ENCODE assay signal across 9 cellular contexts in the genomic region with DNA sequence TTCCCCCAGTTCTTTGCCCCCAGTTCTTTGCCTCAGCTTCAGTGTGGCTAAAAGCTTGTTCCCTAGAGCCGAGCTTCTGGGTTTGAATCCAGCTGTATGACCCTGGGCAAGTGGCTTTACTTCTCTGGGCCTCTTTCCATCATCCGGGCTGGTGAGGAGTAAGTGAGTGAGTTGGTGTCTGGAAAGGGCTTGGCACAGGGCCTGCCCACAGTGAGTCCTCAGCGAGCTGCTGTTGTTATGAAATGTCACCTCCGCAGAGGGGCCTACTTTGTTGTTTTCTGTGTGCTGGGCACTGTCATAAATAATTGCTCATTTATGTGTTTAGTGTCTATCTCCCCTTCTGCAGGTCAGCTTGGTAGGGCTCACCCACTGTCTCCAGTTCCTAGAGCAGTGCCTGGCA. TPM values are rescaled to one million over a fixed set of nuclear protein-coding genes. Genes with fewer than 3 reads are reported as not detected.
DNase-seq lines count a peak whose midpoint lies in the region; ATAC-seq, FAIRE-seq and TF ChIP-seq lines count a peak whose summit lies in the region.
"Had no signal": no experiment of that assay in that cellular context is flagged by ENCODE, and none has a peak within 500 bp of the region (broad histone marks: within the 10 kb centered on the region; RNA-seq: fewer than 3 reads in every experiment).

No MANE protein-coding gene starts in this region.

- no peak for TF ChIP-seq RAD21 in liver (IDR thresholded peaks at IDR 0.05)
- TF ChIP-seq RAD21 in HepG2 (CRISPR knock-in tag; IDR thresholded peaks at IDR 0.05) = no peak

- TF ChIP-seq CTCF in liver (IDR thresholded peaks at IDR 0.05; ENCODE audit: low read depth, low read length, missing input control) (no peak), HepG2 (CRISPR knock-in tag; IDR thresholded peaks at IDR 0.05) (no peak), type B pancreatic cell (conservative IDR thresholded peaks at IDR 0.05) (no peak)

- no TSS peak for BruUV-seq in HepG2 (replicated peaks; lab: Mats Ljungman, UMichigan)

- H3K36me3 ChIP-seq in liver (ENCODE audit: control insufficient read depth in 4 of 4, insufficient read depth in 3 of 4, low read depth in 1 of 4, low read length in 3 of 4) (no peaks in the 10 kb centered on the region), HepG2 (replicated peaks in 1 of 2; ENCODE audit: control insufficient read depth in 1 of 2, insufficient read depth in 2 of 2, low read length in 2 of 2) (peaks cover 1 to 3% of the 10 kb centered on the region in 2 experiments; a peak in 3 of 5 replicates)

- no peak for FAIRE-seq in HepG2 (lab: Jason Lieb, UNC)
- FAIRE-seq: colon had no signal

- no peak for TF ChIP-seq POLR2A in HepG2 (IDR thresholded peaks at IDR 0.05; ENCODE audit: insufficient read depth in 1 of 2, low read depth in 2 of 2, low read length in 2 of 2)

- H3K4me2 ChIP-seq in HepG2 (ENCODE audit: low read depth, low read length) = no peak overlapping the region

- CTCF ChIA-PET in HepG2 (lab: Yijun Ruan, JAX; ENCODE audit: low intra/inter-chr PET ratio, low total read pairs) = no interaction called here

- TF ChIP-seq EP300 in HepG2 (IDR thresholded peaks at IDR 0.05; ENCODE audit: low read depth in 2 of 2, low read length in 2 of 2) = no peak
- no peak for TF ChIP-seq EP300 in HepG2 (CRISPR knock-in tag; IDR thresholded peaks at IDR 0.05; ENCODE audit: borderline replicate concordance)

- H3K27ac ChIP-seq in liver (ENCODE audit: low read depth in 1 of 2, low read length in 2 of 2) (peak overlapping the region; percentile 23 to 50), HepG2 (ENCODE audit: extremely low read length, insufficient read depth, low read length) (no peak overlapping the region)

- H3K9me3 Mint-ChIP-seq in activated T-helper 1 cell treated with anti-CD3 and anti-CD28 coated beads, Interleukin-12 subunit alpha, Interleukin-12 subunit beta, Interleukin-2, Interleukin-4 antibody, amounts not matched to agents 30 ng/mL and 10 ng/mL and 1 ng/mL, durations not matched to agents 14 hours and 24 hours and 36 hours = no peaks in the 10 kb centered on the region
- H3K9me3 Mint-ChIP-seq in type B pancreatic cell = no peaks in the 10 kb centered on the region

- intact Hi-C loops in HepG2 (cut with micrococcal nuclease; ENCODE audit: unreplicated experiment) = no loop called here
- intact Hi-C loops in activated T-helper 1 cell treated with anti-CD3 and anti-CD28 coated beads, Interleukin-12 subunit alpha, Interleukin-12 subunit beta, Interleukin-2, Interleukin-4 antibody, amounts not matched to agents 30 ng/mL and 10 ng/mL and 1 ng/mL, durations not matched to agents 14 hours and 24 hours and 36 hours (cut with micrococcal nuclease) = loop anchor here (10.0 kb wide), 1 partner anchor 511 kb away; a partner anchor contains a TSS

- H3K4me1 ChIP-seq in liver (ENCODE audit: control insufficient read depth in 4 of 4, insufficient read depth in 4 of 4, low read length in 3 of 4) = peaks cover 0 to 23% (median 6%) of the 10 kb centered on the region in 4 donors
- H3K4me1 ChIP-seq in HepG2 (ENCODE audit: insufficient read depth, low read length) = peaks cover 51% of the 10 kb centered on the region

- ATAC-seq in HepG2 (no peak), HG03571 (IDR thresholded peaks at IDR 0.05; ENCODE audit: unreplicated experiment) (no peak)

- no peaks in the 10 kb centered on the region for H3K27me3 Mint-ChIP-seq in activated T-helper 1 cell treated with anti-CD3 and anti-CD28 coated beads, Interleukin-12 subunit alpha, Interleukin-12 subunit beta, Interleukin-2, Interleukin-4 antibody, amounts not matched to agents 30 ng/mL and 10 ng/mL and 1 ng/mL, durations not matched to agents 14 hours and 24 hours and 36 hours (ENCODE audit: insufficient read depth)
- no peaks in the 10 kb centered on the region for H3K27me3 Mint-ChIP-seq in type B pancreatic cell

- H3K27me3 ChIP-seq in liver (ENCODE audit: control insufficient read depth in 4 of 4, insufficient read depth in 4 of 4, low read length in 3 of 4) = no peaks in the 10 kb centered on the region
- no peaks in the 10 kb centered on the region for H3K27me3 ChIP-seq in HepG2 (ENCODE audit: control insufficient read depth in 1 of 2, insufficient read depth in 2 of 2, low read length in 2 of 2)

- in situ Hi-C loops in HepG2 (cut with HindIII; ENCODE audit: extremely low pct_ligation_motif_present, low pct_unique_long_range_greater_than_20kb) = no loop called here

- peaks cover 7% of the 10 kb centered on the region for H3K79me2 ChIP-seq in HepG2 (ENCODE audit: insufficient read depth, low read length)

- DNase-seq in HepG2 (ENCODE audit: low spot score) (no peak), glomerular visceral epithelial cell (ENCODE audit: extremely low spot score) (peak; percentile 58), type B pancreatic cell (ENCODE audit: extremely low spot score, unreplicated experiment) (no peak), NCI-H526 treated with DMSO at 0.1 percent for 48 hours (lab: John Stamatoyannopoulos, UW) (no peak)
- DNase-seq in activated T-helper 1 cell treated with anti-CD3 and anti-CD28 coated beads, Interleukin-12 subunit alpha, Interleukin-12 subunit beta, Interleukin-2, Interleukin-4 antibody, amounts not matched to agents 30 ng/mL and 10 ng/mL and 1 ng/mL, durations not matched to agents 14 hours and 24 hours and 36 hours (ENCODE audit: low spot score) = no peak
- DNase-seq in stimulated activated CD4-positive, alpha-beta T cell treated with anti-CD3 and anti-CD28 coated beads, Interleukin-15, amount 100 ng/mL, for 24 hours = no peak

- peaks cover 8% of the 10 kb centered on the region for H3K36me3 Mint-ChIP-seq in activated T-helper 1 cell treated with anti-CD3 and anti-CD28 coated beads, Interleukin-12 subunit alpha, Interleukin-12 subunit beta, Interleukin-2, Interleukin-4 antibody, amounts not matched to agents 30 ng/mL and 10 ng/mL and 1 ng/mL, durations not matched to agents 14 hours and 24 hours and 36 hours (ENCODE audit: low read depth)
- H3K36me3 Mint-ChIP-seq in type B pancreatic cell = no peaks in the 10 kb centered on the region

- no peak overlapping the region for H3K9ac ChIP-seq in liver (ENCODE audit: low read depth in 1 of 2, low read length in 2 of 2)
- H3K9ac ChIP-seq in HepG2 (ENCODE audit: insufficient read depth, low read depth, low read length) = no peak overlapping the region

- peak overlapping the region; percentile 37 for H3K4me3 Mint-ChIP-seq in activated T-helper 1 cell treated with anti-CD3 and anti-CD28 coated beads, Interleukin-12 subunit alpha, Interleukin-12 subunit beta, Interleukin-2, Interleukin-4 antibody, amounts not matched to agents 30 ng/mL and 10 ng/mL and 1 ng/mL, durations not matched to agents 14 hours and 24 hours and 36 hours
- no peak overlapping the region for H3K4me3 Mint-ChIP-seq in type B pancreatic cell

- H4K20me1 ChIP-seq in HepG2 (ENCODE audit: insufficient read depth, low read length) = peaks cover 3% of the 10 kb centered on the region; the same call in 1 of the 2 replicates

- H3K4me1 Mint-ChIP-seq in activated T-helper 1 cell treated with anti-CD3 and anti-CD28 coated beads, Interleukin-12 subunit alpha, Interleukin-12 subunit beta, Interleukin-2, Interleukin-4 antibody, amounts not matched to agents 30 ng/mL and 10 ng/mL and 1 ng/mL, durations not matched to agents 14 hours and 24 hours and 36 hours (ENCODE audit: low read depth) = peaks cover 65% of the 10 kb centered on the region
- H3K4me1 Mint-ChIP-seq in type B pancreatic cell (ENCODE audit: unreplicated experiment) = peaks cover 49% of the 10 kb centered on the region

- peak overlapping the region; percentile 97 for H3K27ac Mint-ChIP-seq in activated T-helper 1 cell treated with anti-CD3 and anti-CD28 coated beads, Interleukin-12 subunit alpha, Interleukin-12 subunit beta, Interleukin-2, Interleukin-4 antibody, amounts not matched to agents 30 ng/mL and 10 ng/mL and 1 ng/mL, durations not matched to agents 14 hours and 24 hours and 36 hours
- peak overlapping the region; percentile 74 for H3K27ac Mint-ChIP-seq in type B pancreatic cell

- H3K9me3 ChIP-seq in liver (ENCODE audit: control insufficient read depth in 4 of 4, low read length in 3 of 4) (no peaks in the 10 kb centered on the region), HepG2 (ENCODE audit: low read length) (no peaks in the 10 kb centered on the region)

- WGBS in liver = 68% methylated on average over 4 of the region's 4 CpGs
- WGBS in HepG2 (ENCODE audit: low lambda C conversion rate) = 93% methylated on average over 4 of the region's 4 CpGs

- no peak overlapping the region for H2AFZ ChIP-seq in HepG2 (ENCODE audit: low read length)

- no peak overlapping the region for H3K4me3 ChIP-seq in liver (ENCODE audit: low read depth in 1 of 3, low read length in 3 of 3)
- H3K4me3 ChIP-seq in HepG2 (replicated peaks in 1 of 3; ENCODE audit: insufficient read depth in 1 of 3, low read depth in 2 of 3, low read length in 3 of 3) = no peak overlapping the region

- POLR2A ChIA-PET in HepG2 (lab: Yijun Ruan, JAX) = no interaction called here

RNA-seq across cellular contexts. Expression of a gene that starts 31.7 kb away (rescaled TPM):
- 1 to 10 TPM; 4.7 to 7.2 TPM for total RNA-seq in liver
- 1 to 10 TPM in 1 of 2 donors, under 1 TPM in 1; 0.92 to 1.1 TPM for polyA plus RNA-seq in liver
- total RNA-seq in HepG2 (2016; rRNA removed; fragmentation: Illumina TruSeq; extraction: Trizol) = 10.7 and 20.7 TPM in 2 replicates
- 8.8 and 11.0 TPM in 2 replicates for total RNA-seq in HepG2 (2016; cell fraction: cytosol; rRNA removed; fragmentation: Illumina TruSeq; extraction: Trizol; ENCODE audit: low read depth)
- total RNA-seq in HepG2 (2016; cell fraction: insoluble cytoplasmic fraction; rRNA removed; fragmentation: Illumina TruSeq; extraction: Trizol) = 8.8 and 20.3 TPM in 2 replicates
- 5.1 and 5.2 TPM in 2 replicates for total RNA-seq in HepG2 (2016; cell fraction: membrane; rRNA removed; fragmentation: Illumina TruSeq; extraction: Trizol)
- total RNA-seq in HepG2 (2016; cell fraction: nucleus; rRNA removed; fragmentation: Illumina TruSeq; extraction: Trizol) = 25.9 and 32.4 TPM in 2 replicates
- polyA plus RNA-seq in HepG2 (2011; rRNA removed) = 14.1 and 15.4 TPM in 2 replicates
- 8.6 and 9.7 TPM in 2 replicates for polyA plus RNA-seq in HepG2 (2011; cell fraction: cytosol; rRNA removed)
- 33.2 and 41.8 TPM in 2 replicates for polyA plus RNA-seq in HepG2 (2011; cell fraction: nucleus; rRNA removed)
- polyA plus RNA-seq in HepG2 (2012) = 10.9 and 13.7 TPM in 2 replicates
- polyA plus RNA-seq in HepG2 (2016; cell fraction: cytosol; fragmentation: Illumina TruSeq; extraction: Trizol; ENCODE audit: low read depth) = 0.76 and 1.2 TPM in 2 replicates
- polyA plus RNA-seq in HepG2 (2016; cell fraction: insoluble cytoplasmic fraction; fragmentation: Illumina TruSeq; extraction: Trizol; ENCODE audit: low read depth) = 5.9 and 6.8 TPM in 2 replicates
- polyA plus RNA-seq in HepG2 (2016; cell fraction: membrane; fragmentation: Illumina TruSeq; extraction: Trizol; ENCODE audit: low read depth) = 1.5 and 1.7 TPM in 2 replicates
- polyA plus RNA-seq in HepG2 (2016; cell fraction: nucleus; fragmentation: Illumina TruSeq; extraction: Trizol; ENCODE audit: insufficient read depth, low read depth) = 35.4 and 36.8 TPM in 2 replicates
- 52.1 and 83.7 TPM in 2 replicates for polyA minus RNA-seq in HepG2 (2011; rRNA and poly(A)+ RNA removed; ENCODE audit: low replicate concordance)
- 14.3 and 18.8 TPM in 2 replicates for polyA minus RNA-seq in HepG2 (2011; cell fraction: cytosol; rRNA and poly(A)+ RNA removed)
- polyA minus RNA-seq in HepG2 (2011; cell fraction: nucleus; rRNA and poly(A)+ RNA removed) = 28.2 and 33.0 TPM in 2 replicates
- total RNA-seq in activated T-helper 1 cell treated with anti-CD3 and anti-CD28 coated beads, Interleukin-12 subunit alpha, Interleukin-12 subunit beta, Interleukin-2, Interleukin-4 antibody, amounts not matched to agents 30 ng/mL and 10 ng/mL and 1 ng/mL, durations not matched to agents 14 hours and 24 hours and 36 hours = 45.4 and 51.2 TPM in 2 replicates
- total RNA-seq in type B pancreatic cell (ENCODE audit: low replicate concordance) = 24.5 and 30.3 TPM in 2 replicates
